ENCODE assay signal across 11 cellular contexts in genomic region chr14:92657457-92658142, GRCh38.
DNase-seq lines count a peak whose midpoint lies in the region; ATAC-seq and TF ChIP-seq lines count a peak whose summit lies in the region.
"Had no signal": no experiment of that assay in that cellular context is flagged by ENCODE, and none has a peak within 500 bp of the region (broad histone marks: within the 10 kb centered on the region; RNA-seq: fewer than 3 reads in every experiment).

No MANE protein-coding gene starts in this region.

- H3K27me3 ChIP-seq in H7 (ENCODE audit: control insufficient read depth, insufficient read depth, low read length) (no peaks in the 10 kb centered on the region), left lung (no peaks in the 10 kb centered on the region), uterus (no peaks in the 10 kb centered on the region), WERI-Rb-1 (ENCODE audit: insufficient read depth, low read depth, severe bottlenecking) (no peaks in the 10 kb centered on the region)

- H3K4me1 Mint-ChIP-seq in activated CD8-positive, alpha-beta T cell treated with anti-CD3 and anti-CD28 coated beads for 36 hours (ENCODE audit: low read depth) = peaks cover 79% of the 10 kb centered on the region

- H3K27ac ChIP-seq in left lung (peak overlapping the region; percentile 26 to 87), uterus (peak overlapping the region in 1 of 2 donors; percentile 34), WERI-Rb-1 (no peak overlapping the region)

- no peak for TF ChIP-seq POLR2A in uterus (IDR thresholded peaks at IDR 0.05)

- H3K36me3 Mint-ChIP-seq in activated CD8-positive, alpha-beta T cell treated with anti-CD3 and anti-CD28 coated beads for 36 hours (ENCODE audit: low read depth) = peaks cover 93% of the 10 kb centered on the region

- DNase-seq in H7 = peak; percentile 64
- DNase-seq in activated CD8-positive, alpha-beta T cell treated with anti-CD3 and anti-CD28 coated beads for 36 hours = no peak
- peak; percentile 86 to 89 for DNase-seq in left lung
- peak; percentile 34 for DNase-seq in stimulated activated naive CD8-positive, alpha-beta T cell treated with anti-CD3 and anti-CD28 coated beads, Interleukin-15, Interleukin-2, amounts not matched to agents 100 U/mL and 50 U/mL, for 24 hours
- DNase-seq in uterus = no peak
- DNase-seq in WERI-Rb-1 = no peak
- DNase-seq in NCI-H510A (lab: John Stamatoyannopoulos, UW) = no peak
- DNase-seq: dermis blood vessel endothelial cell, HFFc6, SHP77 had no signal

- no peak for TF ChIP-seq CTCF in activated CD8-positive, alpha-beta T cell treated with anti-CD3 and anti-CD28 coated beads for 36 hours (IDR thresholded peaks at IDR 0.05)
- TF ChIP-seq CTCF in left lung (IDR thresholded peaks at IDR 0.05) = no peak
- TF ChIP-seq CTCF in uterus (IDR thresholded peaks at IDR 0.05) = no peak
- no peak for TF ChIP-seq CTCF in WERI-Rb-1 (IDR thresholded peaks at IDR 0.05; ENCODE audit: low read depth, low read length)

- POLR2A ChIA-PET in activated CD8-positive, alpha-beta T cell treated with anti-CD3 and anti-CD28 coated beads for 36 hours (lab: Charles Lee) = interaction anchor here (0.5 kb wide), 1 partner anchor 88 kb away, joined by 3 read pairs; no protein-coding TSS in a partner anchor

- CTCF ChIA-PET in activated CD8-positive, alpha-beta T cell treated with anti-CD3 and anti-CD28 coated beads for 36 hours (lab: Charles Lee) = no interaction called here

- H3K4me3 Mint-ChIP-seq in activated CD8-positive, alpha-beta T cell treated with anti-CD3 and anti-CD28 coated beads for 36 hours = peak overlapping the region; percentile 94
- H3K4me3 Mint-ChIP-seq: HFFc6 had no signal

- H3K9me3 ChIP-seq in left lung (no peaks in the 10 kb centered on the region), uterus (no peaks in the 10 kb centered on the region), WERI-Rb-1 (ENCODE audit: severe bottlenecking) (no peaks in the 10 kb centered on the region)

- intact Hi-C loops in activated CD8-positive, alpha-beta T cell treated with anti-CD3 and anti-CD28 coated beads for 36 hours (cut with micrococcal nuclease) = no loop called here
- intact Hi-C loops in left lung (cut with DNase I) = no loop called here
- intact Hi-C loops in uterus (cut with DNase I; ENCODE audit: low total_unique reads) = no loop called here

- no peaks in the 10 kb centered on the region for H3K36me3 ChIP-seq in H7 (replicated peaks; ENCODE audit: control insufficient read depth, insufficient read depth, low read length)
- H3K36me3 ChIP-seq in left lung = peaks cover 0 to 51% of the 10 kb centered on the region in 2 donors
- no peaks in the 10 kb centered on the region for H3K36me3 ChIP-seq in uterus
- no peaks in the 10 kb centered on the region for H3K36me3 ChIP-seq in WERI-Rb-1

- H3K4me1 ChIP-seq in left lung = peaks cover 6 to 83% of the 10 kb centered on the region in 2 donors
- H3K4me1 ChIP-seq in uterus = no peaks in the 10 kb centered on the region

- peak overlapping the region; percentile 79 for H3K27ac Mint-ChIP-seq in activated CD8-positive, alpha-beta T cell treated with anti-CD3 and anti-CD28 coated beads for 36 hours
- H3K27ac Mint-ChIP-seq: HFFc6 had no signal

- ATAC-seq in activated CD8-positive, alpha-beta T cell treated with anti-CD3 and anti-CD28 coated beads for 36 hours = no peak
- peak; percentile 63 for ATAC-seq in left lung
- ATAC-seq in stimulated activated naive CD8-positive, alpha-beta T cell treated with anti-CD3 and anti-CD28 coated beads, Interleukin-15, Interleukin-2, amounts not matched to agents 100 U/mL and 50 U/mL, for 24 hours = no peak
- no peak for ATAC-seq in HG02798 (IDR thresholded peaks at IDR 0.05; ENCODE audit: poor library complexity, unreplicated experiment)

- no peaks in the 10 kb centered on the region for H3K9me3 Mint-ChIP-seq in activated CD8-positive, alpha-beta T cell treated with anti-CD3 and anti-CD28 coated beads for 36 hours
- H3K9me3 Mint-ChIP-seq: HFFc6 had no signal

- H3K4me3 ChIP-seq in H7 (ENCODE audit: insufficient read depth, low read depth, low read length) = no peak overlapping the region
- H3K4me3 ChIP-seq in left lung = peak overlapping the region in 1 of 2 donors; percentile 14
- no peak overlapping the region for H3K4me3 ChIP-seq in uterus
- no peak overlapping the region for H3K4me3 ChIP-seq in WERI-Rb-1 (ENCODE audit: low read depth, low read length)

- H3K27me3 Mint-ChIP-seq in activated CD8-positive, alpha-beta T cell treated with anti-CD3 and anti-CD28 coated beads for 36 hours = no peaks in the 10 kb centered on the region

Comparison
In these comparisons a context has a peak if more than half of its experiments do, and no peak if none do; other contexts are left out.
1. DNase-seq: peak in H7 (single experiment), left lung (2 of 2) and stimulated activated naive CD8-positive, alpha-beta T cell treated with anti-CD3 and anti-CD28 coated beads, Interleukin-15, Interleukin-2, amounts not matched to agents 100 U/mL and 50 U/mL, for 24 hours (single experiment); none in activated CD8-positive, alpha-beta T cell treated with anti-CD3 and anti-CD28 coated beads for 36 hours (single experiment), uterus (0 of 2), WERI-Rb-1 (single experiment) and NCI-H510A (single experiment).